ENCODE assay signal across 22 cellular contexts in the genomic region with DNA sequence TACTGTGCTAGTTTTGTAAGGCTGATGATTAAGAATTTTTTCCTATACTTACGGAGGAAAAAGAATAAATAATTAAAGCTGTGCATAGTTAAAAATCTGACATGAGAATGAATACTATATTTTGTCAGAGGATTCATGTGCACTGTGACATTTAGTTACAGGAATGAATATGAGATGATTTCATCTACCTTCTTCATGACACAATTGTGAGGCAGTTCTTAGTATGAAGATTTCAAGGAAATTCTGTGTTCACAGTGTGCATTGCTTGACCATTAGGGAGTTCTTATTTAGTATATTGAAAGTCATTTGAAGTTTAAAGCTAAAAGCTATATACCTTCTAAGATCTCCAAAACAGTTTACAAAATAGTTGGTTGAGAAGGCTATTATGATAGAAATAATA.
"Had no signal": no experiment of that assay in that cellular context is flagged by ENCODE, and none has a peak within 500 bp of the region (broad histone marks: within the 10 kb centered on the region; RNA-seq: fewer than 3 reads in every experiment).

No MANE protein-coding gene starts in this region.

- ATAC-seq: left lung, lower lobe of right lung, right cardiac atrium had no signal

- H3K9me3 Mint-ChIP-seq: type B pancreatic cell had no signal

- H3K36me3 ChIP-seq: uterus had no signal

- H3K4me3 ChIP-seq: left lung, lower lobe of right lung, uterus had no signal

- H3K9me3 ChIP-seq: left lung, uterus had no signal

- H3K4me1 ChIP-seq: lower lobe of right lung, uterus had no signal

- H3K27ac Mint-ChIP-seq: activated naive CD4-positive, alpha-beta T cell treated with anti-CD3 and anti-CD28 coated beads, Interleukin-2, amount 10 ng/mL, durations not matched to agents 7 days and 5 days; nephron; type B pancreatic cell had no signal

- DNase-seq: activated CD8-positive, alpha-beta memory T cell treated with anti-CD3 and anti-CD28 coated beads, Interleukin-2, amount 50 U/mL, for 4 hours; activated effector memory CD4-positive, alpha-beta T cell treated with anti-CD3 and anti-CD28 coated beads, Interleukin-2, amount 50 U/mL, for 16 hours; activated naive CD4-positive, alpha-beta T cell treated with anti-CD3 and anti-CD28 coated beads, Interleukin-2, amount 10 ng/mL, durations not matched to agents 7 days and 5 days; activated T-cell treated with anti-CD3 and anti-CD28 coated beads, Interleukin-2, amount 50 U/mL, for 48 hours; anterior cingulate cortex; dermis blood vessel endothelial cell; effector CD4-positive, alpha-beta T cell; left lung; lower lobe of right lung; mesendoderm; posterior cingulate gyrus; right cardiac atrium; stimulated activated CD4-positive, alpha-beta T cell treated with anti-CD3 and anti-CD28 coated beads, Interleukin-15, amount 100 ng/mL, for 24 hours; stimulated activated CD4-positive, alpha-beta T cell treated with anti-CD3 and anti-CD28 coated beads, Interleukin-2, amount 100 ng/mL, for 24 hours; stimulated activated naive CD4-positive, alpha-beta T cell; T-helper 1 cell; uterus had no signal

- FAIRE-seq: bronchial epithelial cell, colon, islet of Langerhans had no signal

- H3K4me3 Mint-ChIP-seq: activated naive CD4-positive, alpha-beta T cell treated with anti-CD3 and anti-CD28 coated beads, Interleukin-2, amount 10 ng/mL, durations not matched to agents 7 days and 5 days; nephron; type B pancreatic cell had no signal

- H3K27ac ChIP-seq: left lung, lower lobe of right lung, uterus had no signal

- H3K27me3 ChIP-seq: left lung, uterus had no signal

- H3K27me3 Mint-ChIP-seq: activated naive CD4-positive, alpha-beta T cell treated with anti-CD3 and anti-CD28 coated beads, Interleukin-2, amount 10 ng/mL, durations not matched to agents 7 days and 5 days; type B pancreatic cell had no signal

- H3K4me1 Mint-ChIP-seq: nephron had no signal
